8 cellular contexts compared by ENCODE assay signal in genomic region chr2:62293490-62294212, GRCh38.
DNase-seq lines count a peak whose midpoint lies in the region; ATAC-seq and TF ChIP-seq lines count a peak whose summit lies in the region.

No MANE protein-coding gene starts in this region.

- H3K9me3 Mint-ChIP-seq in nephron progenitor cell: no peaks in the 10 kb centered on the region
- H3K9me3 Mint-ChIP-seq in CD4-positive, alpha-beta T cell: no peaks in the 10 kb centered on the region

- H3K4me3 Mint-ChIP-seq in nephron progenitor cell: no peak overlapping the region
- no peak overlapping the region for H3K4me3 Mint-ChIP-seq in CD4-positive, alpha-beta T cell

- DNase-seq in C1 segment of cervical spinal cord (lab: John Stamatoyannopoulos, UW): peak in 9 of 14 donors; percentile 22 to 63 (median 41)
- peak; percentile 85 for DNase-seq in NCI-H510A (lab: John Stamatoyannopoulos, UW)
- DNase-seq in esophagus muscularis mucosa (ENCODE audit: extremely low spot score): no peak
- DNase-seq in nephron progenitor cell: peak; percentile 39
- no peak for DNase-seq in CD4-positive, alpha-beta T cell
- no peak for DNase-seq in stimulated activated CD4-positive, alpha-beta T cell treated with anti-CD3 and anti-CD28 coated beads, Interleukin-2, amount 100 ng/mL, for 48 hours

- CTCF ChIA-PET in HEK293 (lab: Yijun Ruan, JAX): no interaction called here
- CTCF ChIA-PET in CD4-positive, alpha-beta T cell (lab: Charles Lee): no interaction called here

- no peak for TF ChIP-seq EP300 in esophagus muscularis mucosa (IDR thresholded peaks at IDR 0.05)

- no peak for TF ChIP-seq POLR2A in esophagus muscularis mucosa (IDR thresholded peaks at IDR 0.05; ENCODE audit: low read depth)

- no peak overlapping the region for H3K4me3 ChIP-seq in HEK293 (ENCODE audit: low read depth, low read length)
- peak overlapping the region; percentile 16 to 24 (median 16) for H3K4me3 ChIP-seq in esophagus muscularis mucosa

- no peaks in the 10 kb centered on the region for H3K27me3 ChIP-seq in esophagus muscularis mucosa
- no peaks in the 10 kb centered on the region for H3K27me3 ChIP-seq in CD4-positive, alpha-beta T cell (ENCODE audit: control insufficient read depth, insufficient read depth, low read length)

- no peak for TF ChIP-seq CTCF in HEK293 (tag by site-specific recombination; IDR thresholded peaks at IDR 0.05)
- TF ChIP-seq CTCF in esophagus muscularis mucosa (IDR thresholded peaks at IDR 0.05): no peak
- no peak for TF ChIP-seq CTCF in nephron progenitor cell (IDR thresholded peaks at IDR 0.05)
- TF ChIP-seq CTCF in CD4-positive, alpha-beta T cell (IDR thresholded peaks at IDR 0.05): no peak

- ATAC-seq in CD4-positive, alpha-beta T cell (ENCODE audit: poor library complexity): no peak
- ATAC-seq in HG03039 (IDR thresholded peaks at IDR 0.05; ENCODE audit: unreplicated experiment): no peak

- H3K9me3 ChIP-seq in HEK293 (ENCODE audit: control insufficient read depth, insufficient read depth, low read depth, low read length) (no peaks in the 10 kb centered on the region), esophagus muscularis mucosa (no peaks in the 10 kb centered on the region)
- no peaks in the 10 kb centered on the region for H3K9me3 ChIP-seq in CD4-positive, alpha-beta T cell (ENCODE audit: control insufficient read depth, low read length)

- H3K27ac Mint-ChIP-seq in nephron progenitor cell: peak overlapping the region; percentile 91
- H3K27ac Mint-ChIP-seq in CD4-positive, alpha-beta T cell: no peak overlapping the region

- POLR2A ChIA-PET in HEK293 (lab: Yijun Ruan, JAX): no interaction called here
- POLR2A ChIA-PET in CD4-positive, alpha-beta T cell (lab: Charles Lee): no interaction called here

- H3K4me1 ChIP-seq in HEK293 (ENCODE audit: control insufficient read depth, insufficient read depth, low read length) (peaks cover 9% of the 10 kb centered on the region), esophagus muscularis mucosa (peaks cover 29 to 36% (median 33%) of the 10 kb centered on the region in 4 donors)

- 36% methylated on average over 16 of the region's 18 CpGs for WGBS in esophagus muscularis mucosa

- H3K27ac ChIP-seq in HEK293 (ENCODE audit: extremely low read depth, low read depth, low read length): no peak overlapping the region
- peak overlapping the region; percentile 68 to 73 (median 70) for H3K27ac ChIP-seq in esophagus muscularis mucosa (replicated peaks in 1 of 4)
- H3K27ac ChIP-seq in CD4-positive, alpha-beta T cell (ENCODE audit: low read depth, low read length): no peak overlapping the region

- no peaks in the 10 kb centered on the region for H3K27me3 Mint-ChIP-seq in nephron progenitor cell (ENCODE audit: low read depth, poor library complexity)
- H3K27me3 Mint-ChIP-seq in CD4-positive, alpha-beta T cell: no peaks in the 10 kb centered on the region

- no peaks in the 10 kb centered on the region for H3K36me3 Mint-ChIP-seq in nephron progenitor cell (ENCODE audit: low read depth)
- H3K36me3 Mint-ChIP-seq in CD4-positive, alpha-beta T cell (ENCODE audit: low read depth): no peaks in the 10 kb centered on the region

- H3K4me1 Mint-ChIP-seq in nephron progenitor cell: peaks cover 40% of the 10 kb centered on the region
- H3K4me1 Mint-ChIP-seq in CD4-positive, alpha-beta T cell (ENCODE audit: low read depth): no peaks in the 10 kb centered on the region

- intact Hi-C loops in esophagus muscularis mucosa (cut with DNase I): loop anchor here (5.0 kb wide), 1 partner anchor 101 kb away; no protein-coding TSS in a partner anchor
- intact Hi-C loops in CD4-positive, alpha-beta T cell (cut with DNase I, micrococcal nuclease): no loop called here

- H3K36me3 ChIP-seq in HEK293 (ENCODE audit: control insufficient read depth in 2 of 2, insufficient read depth in 1 of 2, low read length in 2 of 2): no peaks in the 10 kb centered on the region
- H3K36me3 ChIP-seq in esophagus muscularis mucosa: no peaks in the 10 kb centered on the region

TF ChIP-seq in HEK293, 187 proteins besides CTCF, POLR2A, EP300 and RAD21 (continues in another document):
- TF ChIP-seq IKZF3 (tag by site-specific recombination; IDR thresholded peaks at IDR 0.05) (no peak), ZSCAN16 (tag by site-specific recombination; IDR thresholded peaks at IDR 0.05) (no peak), KLF17 (tag by site-specific recombination; IDR thresholded peaks at IDR 0.05) (no peak), ZNF600 (tag by site-specific recombination; IDR thresholded peaks at IDR 0.05) (peak; percentile 55; the same call in 1 of the 2 replicates), ZNF350 (tag by site-specific recombination; IDR thresholded peaks at IDR 0.05) (no peak), ZIC2 (tag by site-specific recombination; IDR thresholded peaks at IDR 0.05) (peak; percentile 53), ZNF677 (tag by site-specific recombination; IDR thresholded peaks at IDR 0.05) (no peak), ZNF514 (tag by site-specific recombination; IDR thresholded peaks at IDR 0.05) (no peak), ZNF544 (tag by site-specific recombination; IDR thresholded peaks at IDR 0.05) (no peak), ZNF692 (tag by site-specific recombination; IDR thresholded peaks at IDR 0.05) (peak; percentile 65), ZNF791 (tag by site-specific recombination; IDR thresholded peaks at IDR 0.05) (no peak), ZNF610 (tag by site-specific recombination; IDR thresholded peaks at IDR 0.05; ENCODE audit: borderline replicate concordance) (no peak), ZFHX2 (tag by site-specific recombination; conservative IDR thresholded peaks at IDR 0.05) (peak; percentile 40; the same call in 1 of the 2 replicates), ZNF518A (tag by site-specific recombination; conservative IDR thresholded peaks at IDR 0.05; ENCODE audit: low read depth) (no peak)
- TF ChIP-seq, protein P1, sequence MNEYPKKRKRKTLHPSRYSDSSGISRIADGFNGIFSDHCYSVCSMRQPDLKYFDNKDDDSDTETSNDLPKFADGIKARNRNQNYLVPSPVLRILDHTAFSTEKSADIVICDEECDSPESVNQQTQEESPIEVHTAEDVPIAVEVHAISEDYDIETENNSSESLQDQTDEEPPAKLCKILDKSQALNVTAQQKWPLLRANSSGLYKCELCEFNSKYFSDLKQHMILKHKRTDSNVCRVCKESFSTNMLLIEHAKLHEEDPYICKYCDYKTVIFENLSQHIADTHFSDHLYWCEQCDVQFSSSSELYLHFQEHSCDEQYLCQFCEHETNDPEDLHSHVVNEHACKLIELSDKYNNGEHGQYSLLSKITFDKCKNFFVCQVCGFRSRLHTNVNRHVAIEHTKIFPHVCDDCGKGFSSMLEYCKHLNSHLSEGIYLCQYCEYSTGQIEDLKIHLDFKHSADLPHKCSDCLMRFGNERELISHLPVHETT (tag by site-specific recombination; IDR thresholded peaks at IDR 0.05): no peak

Comparison
In these comparisons a context has a peak if more than half of its experiments do, and no peak if none do; other contexts are left out.
1. DNase-seq: peak in C1 segment of cervical spinal cord (9 of 14), NCI-H510A (single experiment) and nephron progenitor cell (single experiment); none in esophagus muscularis mucosa (single experiment), CD4-positive, alpha-beta T cell (0 of 10) and stimulated activated CD4-positive, alpha-beta T cell treated with anti-CD3 and anti-CD28 coated beads, Interleukin-2, amount 100 ng/mL, for 48 hours (0 of 2).
2. H3K27ac ChIP-seq: peak in esophagus muscularis mucosa (4 of 4); none in HEK293 (single experiment) and CD4-positive, alpha-beta T cell (single experiment).